In genomic region chr19:18635831-18636182, GRCh38 we compare ENCODE assay signal across 6 cellular contexts. TPM values are rescaled to one million over a fixed set of nuclear protein-coding genes. Genes with fewer than 3 reads are reported as not detected.
DNase-seq lines count a peak whose midpoint lies in the region; ATAC-seq and TF ChIP-seq lines count a peak whose summit lies in the region.

No MANE protein-coding gene starts in this region.

- no peaks in the 10 kb centered on the region for H3K9me2 ChIP-seq in neural cell (ENCODE audit: insufficient read depth, low read length)

- CTCF ChIA-PET in activated CD4-positive, alpha-beta memory T cell treated with anti-CD3 and anti-CD28 coated beads for 36 hours (lab: Charles Lee) = no interaction called here

- H3K4me3 Mint-ChIP-seq in activated CD4-positive, alpha-beta memory T cell treated with anti-CD3 and anti-CD28 coated beads for 36 hours = peak overlapping the region; percentile 82

- H3K4me2 ChIP-seq in neural cell (ENCODE audit: low read length) = no peak overlapping the region

- no peak for DNase-seq in activated CD4-positive, alpha-beta memory T cell treated with anti-CD3 and anti-CD28 coated beads for 36 hours
- DNase-seq in SIG-M5 (lab: John Stamatoyannopoulos, UW) (no peak), NCI-H345 treated with DMSO at 0.1 percent for 48 hours (lab: John Stamatoyannopoulos, UW; ENCODE audit: unreplicated experiment) (no peak), GM13976 (ENCODE audit: low spot score) (no peak)

- peak overlapping the region; percentile 0 for H3K9ac ChIP-seq in neural cell (ENCODE audit: low read length)

- no peaks in the 10 kb centered on the region for H3K36me3 ChIP-seq in neural cell (ENCODE audit: insufficient read depth, low read length)

- H3K27ac Mint-ChIP-seq in activated CD4-positive, alpha-beta memory T cell treated with anti-CD3 and anti-CD28 coated beads for 36 hours = no peak overlapping the region

- in situ Hi-C loops in GM13976 (cut with MboI; ENCODE audit: low sequenced_read_pairs, unreplicated experiment) = no loop called here

- H3K27me3 Mint-ChIP-seq in activated CD4-positive, alpha-beta memory T cell treated with anti-CD3 and anti-CD28 coated beads for 36 hours = no peaks in the 10 kb centered on the region

- peaks cover 22% of the 10 kb centered on the region for H3K4me1 Mint-ChIP-seq in activated CD4-positive, alpha-beta memory T cell treated with anti-CD3 and anti-CD28 coated beads for 36 hours (ENCODE audit: low read depth)

- H3F3A ChIP-seq in neural cell (ENCODE audit: insufficient read depth, low read length, poor library complexity, severe bottlenecking) = no peaks in the 10 kb centered on the region

- H3K27me3 ChIP-seq in neural cell (ENCODE audit: insufficient read depth, low read depth, low read length) = no peaks in the 10 kb centered on the region

- peaks cover 6% of the 10 kb centered on the region for H3K36me3 Mint-ChIP-seq in activated CD4-positive, alpha-beta memory T cell treated with anti-CD3 and anti-CD28 coated beads for 36 hours

- no peaks in the 10 kb centered on the region for H3K9me3 ChIP-seq in neural cell (ENCODE audit: low read length)

- no peaks in the 10 kb centered on the region for H3K9me3 Mint-ChIP-seq in activated CD4-positive, alpha-beta memory T cell treated with anti-CD3 and anti-CD28 coated beads for 36 hours

- intact Hi-C loops in activated CD4-positive, alpha-beta memory T cell treated with anti-CD3 and anti-CD28 coated beads for 36 hours (cut with micrococcal nuclease) = loop anchor here (1.0 to 5.0 kb wide), 7 partner anchors 44 to 427 kb away; partner anchors contain the start of genes COPE, CRTC1, DDX49 and ELL

- H3K79me2 ChIP-seq in neural cell (replicated peaks; ENCODE audit: insufficient read depth, low read length) = no peaks in the 10 kb centered on the region

- ATAC-seq in GM21528 (IDR thresholded peaks at IDR 0.05; ENCODE audit: low FRiP score, unreplicated experiment) = peak; percentile 1

- H4K20me1 ChIP-seq in neural cell (ENCODE audit: insufficient read depth) = no peaks in the 10 kb centered on the region

- TF ChIP-seq EP300 in neural cell (conservative IDR thresholded peaks at IDR 0.05; ENCODE audit: poor library complexity, severe bottlenecking) = no peak

- no peak for TF ChIP-seq RAD21 in neural cell (conservative IDR thresholded peaks at IDR 0.05)

- TF ChIP-seq CTCF in neural cell (IDR thresholded peaks at IDR 0.05; ENCODE audit: poor library complexity, severe bottlenecking) (no peak), GM13976 (IDR thresholded peaks at IDR 0.05; ENCODE audit: borderline replicate concordance, control extremely low read depth, extremely low read depth, insufficient read depth, missing control alignments) (no peak)

- H3K27ac ChIP-seq in neural cell (ENCODE audit: low read length) = no peak overlapping the region

- H3K4me3 ChIP-seq in neural cell (ENCODE audit: low read length) = peak overlapping the region; percentile 90

- no peak overlapping the region for H2AFZ ChIP-seq in neural cell (ENCODE audit: low read depth, low read length)

- POLR2A ChIA-PET in activated CD4-positive, alpha-beta memory T cell treated with anti-CD3 and anti-CD28 coated beads for 36 hours (lab: Charles Lee) = no interaction called here

TF ChIP-seq in neural cell, 6 proteins besides CTCF, POLR2A, EP300 and RAD21:
- TF ChIP-seq MXI1 (conservative IDR thresholded peaks at IDR 0.05; ENCODE audit: poor library complexity, severe bottlenecking) (no peak), TAF1 (IDR thresholded peaks at IDR 0.05; ENCODE audit: low read depth) (no peak), SMC3 (conservative IDR thresholded peaks at IDR 0.05; ENCODE audit: poor library complexity) (no peak), EZH2 (IDR thresholded peaks at IDR 0.05; ENCODE audit: borderline replicate concordance, insufficient read depth, low read length, poor library complexity, severe bottlenecking) (no peak), REST (IDR thresholded peaks at IDR 0.05; ENCODE audit: borderline replicate concordance) (no peak), POLR2AphosphoS5 (IDR thresholded peaks at IDR 0.05) (no peak)

RNA-seq across cellular contexts. Expression of gene KLHL26, which starts 1.0 kb away (rescaled TPM):
- total RNA-seq in activated CD4-positive, alpha-beta memory T cell treated with anti-CD3 and anti-CD28 coated beads for 36 hours = 10 to 100 TPM; 10.7 to 11.0 TPM
- polyA plus RNA-seq in neural cell = 4.7 and 8.0 TPM in 2 replicates
- 14.6 TPM in 2 replicates for polyA minus RNA-seq in neural cell

RNA-seq across cellular contexts. Expression of gene TMEM59L, which starts 23.1 kb away (rescaled TPM):
- under 1 TPM; 0.24 to 0.40 TPM for total RNA-seq in activated CD4-positive, alpha-beta memory T cell treated with anti-CD3 and anti-CD28 coated beads for 36 hours
- polyA plus RNA-seq in neural cell = 138 and 173 TPM in 2 replicates
- polyA minus RNA-seq in neural cell = 39.4 and 42.1 TPM in 2 replicates

RNA-seq across cellular contexts. Expression of gene CRLF1, which starts 29.2 kb away (rescaled TPM):
- not detected for total RNA-seq in activated CD4-positive, alpha-beta memory T cell treated with anti-CD3 and anti-CD28 coated beads for 36 hours
- polyA plus RNA-seq in neural cell = 3.3 and 14.2 TPM in 2 replicates
- polyA minus RNA-seq in neural cell = not detected in 2 replicates

RNA-seq across cellular contexts. Expression of gene REX1BD, which starts 47.2 kb away (rescaled TPM):
- total RNA-seq in activated CD4-positive, alpha-beta memory T cell treated with anti-CD3 and anti-CD28 coated beads for 36 hours = 10 to 100 TPM; 97.6 to 99.3 TPM
- polyA plus RNA-seq in neural cell = 214 and 277 TPM in 2 replicates
- 21.4 and 24.6 TPM in 2 replicates for polyA minus RNA-seq in neural cell

RNA-seq across cellular contexts. Expression of gene CRTC1, which starts 47.7 kb away (rescaled TPM):
- 1 to 10 TPM; 5.6 to 6.3 TPM for total RNA-seq in activated CD4-positive, alpha-beta memory T cell treated with anti-CD3 and anti-CD28 coated beads for 36 hours
- polyA plus RNA-seq in neural cell = 10.4 and 14.4 TPM in 2 replicates
- 14.0 and 14.4 TPM in 2 replicates for polyA minus RNA-seq in neural cell
